1 cellular context compared by ENCODE assay signal in the genomic region with DNA sequence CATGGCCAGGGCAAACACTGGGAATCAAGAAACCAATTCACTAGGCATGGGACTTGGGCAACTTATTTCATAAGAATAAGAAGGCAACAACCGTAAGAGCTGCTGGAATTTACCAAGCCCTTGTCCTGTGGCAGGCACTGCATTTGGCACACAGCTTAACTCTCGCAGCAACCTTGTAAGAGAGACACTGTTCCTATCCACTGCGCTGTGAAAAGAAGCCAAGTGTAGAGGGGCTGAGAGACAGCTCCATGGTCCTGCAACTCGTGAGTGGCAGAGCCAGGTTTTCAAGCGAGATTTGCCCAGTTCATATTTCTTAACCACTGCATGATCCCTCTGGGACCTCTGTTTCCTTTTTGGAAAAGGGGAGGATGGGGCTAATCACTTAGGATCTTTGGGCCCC.
TF ChIP-seq lines count a peak whose summit lies in the region.

No MANE protein-coding gene starts in this region.

TF ChIP-seq in GM23338, 12 proteins besides CTCF, POLR2A, EP300 and RAD21 (continued from another document):
- TF ChIP-seq, protein P1, sequence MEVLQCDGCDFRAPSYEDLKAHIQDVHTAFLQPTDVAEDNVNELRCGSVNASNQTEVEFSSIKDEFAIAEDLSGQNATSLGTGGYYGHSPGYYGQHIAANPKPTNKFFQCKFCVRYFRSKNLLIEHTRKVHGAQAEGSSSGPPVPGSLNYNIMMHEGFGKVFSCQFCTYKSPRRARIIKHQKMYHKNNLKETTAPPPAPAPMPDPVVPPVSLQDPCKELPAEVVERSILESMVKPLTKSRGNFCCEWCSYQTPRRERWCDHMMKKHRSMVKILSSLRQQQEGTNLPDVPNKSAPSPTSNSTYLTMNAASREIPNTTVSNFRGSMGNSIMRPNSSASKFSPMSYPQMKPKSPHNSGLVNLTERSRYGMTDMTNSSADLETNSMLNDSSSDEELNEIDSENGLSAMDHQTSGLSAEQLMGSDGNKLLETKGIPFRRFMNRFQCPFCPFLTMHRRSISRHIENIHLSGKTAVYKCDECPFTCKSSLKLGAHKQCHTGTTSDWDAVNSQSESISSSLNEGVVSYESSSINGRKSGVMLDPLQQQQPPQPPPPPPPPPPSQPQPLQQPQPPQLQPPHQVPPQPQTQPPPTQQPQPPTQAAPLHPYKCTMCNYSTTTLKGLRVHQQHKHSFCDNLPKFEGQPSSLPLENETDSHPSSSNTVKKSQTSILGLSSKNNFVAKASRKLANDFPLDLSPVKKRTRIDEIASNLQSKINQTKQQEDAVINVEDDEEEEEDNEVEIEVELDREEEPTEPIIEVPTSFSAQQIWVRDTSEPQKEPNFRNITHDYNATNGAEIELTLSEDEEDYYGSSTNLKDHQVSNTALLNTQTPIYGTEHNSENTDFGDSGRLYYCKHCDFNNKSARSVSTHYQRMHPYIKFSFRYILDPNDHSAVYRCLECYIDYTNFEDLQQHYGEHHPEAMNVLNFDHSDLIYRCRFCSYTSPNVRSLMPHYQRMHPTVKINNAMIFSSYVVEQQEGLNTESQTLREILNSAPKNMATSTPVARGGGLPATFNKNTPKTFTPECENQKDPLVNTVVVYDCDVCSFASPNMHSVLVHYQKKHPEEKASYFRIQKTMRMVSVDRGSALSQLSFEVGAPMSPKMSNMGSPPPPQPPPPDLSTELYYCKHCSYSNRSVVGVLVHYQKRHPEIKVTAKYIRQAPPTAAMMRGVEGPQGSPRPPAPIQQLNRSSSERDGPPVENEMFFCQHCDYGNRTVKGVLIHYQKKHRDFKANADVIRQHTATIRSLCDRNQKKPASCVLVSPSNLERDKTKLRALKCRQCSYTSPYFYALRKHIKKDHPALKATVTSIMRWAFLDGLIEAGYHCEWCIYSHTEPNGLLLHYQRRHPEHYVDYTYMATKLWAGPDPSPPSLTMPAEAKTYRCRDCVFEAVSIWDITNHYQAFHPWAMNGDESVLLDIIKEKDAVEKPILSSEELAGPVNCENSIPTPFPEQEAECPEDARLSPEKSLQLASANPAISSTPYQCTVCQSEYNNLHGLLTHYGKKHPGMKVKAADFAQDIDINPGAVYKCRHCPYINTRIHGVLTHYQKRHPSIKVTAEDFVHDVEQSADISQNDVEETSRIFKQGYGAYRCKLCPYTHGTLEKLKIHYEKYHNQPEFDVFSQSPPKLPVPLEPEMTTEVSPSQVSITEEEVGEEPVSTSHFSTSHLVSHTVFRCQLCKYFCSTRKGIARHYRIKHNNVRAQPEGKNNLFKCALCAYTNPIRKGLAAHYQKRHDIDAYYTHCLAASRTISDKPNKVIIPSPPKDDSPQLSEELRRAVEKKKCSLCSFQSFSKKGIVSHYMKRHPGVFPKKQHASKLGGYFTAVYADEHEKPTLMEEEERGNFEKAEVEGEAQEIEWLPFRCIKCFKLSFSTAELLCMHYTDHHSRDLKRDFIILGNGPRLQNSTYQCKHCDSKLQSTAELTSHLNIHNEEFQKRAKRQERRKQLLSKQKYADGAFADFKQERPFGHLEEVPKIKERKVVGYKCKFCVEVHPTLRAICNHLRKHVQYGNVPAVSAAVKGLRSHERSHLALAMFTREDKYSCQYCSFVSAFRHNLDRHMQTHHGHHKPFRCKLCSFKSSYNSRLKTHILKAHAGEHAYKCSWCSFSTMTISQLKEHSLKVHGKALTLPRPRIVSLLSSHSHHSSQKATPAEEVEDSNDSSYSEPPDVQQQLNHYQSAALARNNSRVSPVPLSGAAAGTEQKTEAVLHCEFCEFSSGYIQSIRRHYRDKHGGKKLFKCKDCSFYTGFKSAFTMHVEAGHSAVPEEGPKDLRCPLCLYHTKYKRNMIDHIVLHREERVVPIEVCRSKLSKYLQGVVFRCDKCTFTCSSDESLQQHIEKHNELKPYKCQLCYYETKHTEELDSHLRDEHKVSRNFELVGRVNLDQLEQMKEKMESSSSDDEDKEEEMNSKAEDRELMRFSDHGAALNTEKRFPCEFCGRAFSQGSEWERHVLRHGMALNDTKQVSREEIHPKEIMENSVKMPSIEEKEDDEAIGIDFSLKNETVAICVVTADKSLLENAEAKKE (CRISPR knock-in tag; IDR thresholded peaks at IDR 0.05) = no peak
- TF ChIP-seq EZH2 (IDR thresholded peaks at IDR 0.05; ENCODE audit: low read depth, unreplicated experiment) (no peak), JUNB (IDR thresholded peaks at IDR 0.05; ENCODE audit: unreplicated experiment) (no peak), POLR2AphosphoS5 (IDR thresholded peaks at IDR 0.05; ENCODE audit: low read depth) (no peak), CREB1 (CRISPR knock-in tag; IDR thresholded peaks at IDR 0.05; ENCODE audit: low read depth) (no peak), STAT1 (IDR thresholded peaks at IDR 0.05; ENCODE audit: unreplicated experiment) (no peak), NANOG (IDR thresholded peaks at IDR 0.05; ENCODE audit: borderline replicate concordance) (no peak), EZH2phosphoT487 (IDR thresholded peaks at IDR 0.05; ENCODE audit: unreplicated experiment) (no peak), ZNF331 (CRISPR knock-in tag; IDR thresholded peaks at IDR 0.05; ENCODE audit: low read depth) (no peak)
- TF ChIP-seq, protein P2, sequence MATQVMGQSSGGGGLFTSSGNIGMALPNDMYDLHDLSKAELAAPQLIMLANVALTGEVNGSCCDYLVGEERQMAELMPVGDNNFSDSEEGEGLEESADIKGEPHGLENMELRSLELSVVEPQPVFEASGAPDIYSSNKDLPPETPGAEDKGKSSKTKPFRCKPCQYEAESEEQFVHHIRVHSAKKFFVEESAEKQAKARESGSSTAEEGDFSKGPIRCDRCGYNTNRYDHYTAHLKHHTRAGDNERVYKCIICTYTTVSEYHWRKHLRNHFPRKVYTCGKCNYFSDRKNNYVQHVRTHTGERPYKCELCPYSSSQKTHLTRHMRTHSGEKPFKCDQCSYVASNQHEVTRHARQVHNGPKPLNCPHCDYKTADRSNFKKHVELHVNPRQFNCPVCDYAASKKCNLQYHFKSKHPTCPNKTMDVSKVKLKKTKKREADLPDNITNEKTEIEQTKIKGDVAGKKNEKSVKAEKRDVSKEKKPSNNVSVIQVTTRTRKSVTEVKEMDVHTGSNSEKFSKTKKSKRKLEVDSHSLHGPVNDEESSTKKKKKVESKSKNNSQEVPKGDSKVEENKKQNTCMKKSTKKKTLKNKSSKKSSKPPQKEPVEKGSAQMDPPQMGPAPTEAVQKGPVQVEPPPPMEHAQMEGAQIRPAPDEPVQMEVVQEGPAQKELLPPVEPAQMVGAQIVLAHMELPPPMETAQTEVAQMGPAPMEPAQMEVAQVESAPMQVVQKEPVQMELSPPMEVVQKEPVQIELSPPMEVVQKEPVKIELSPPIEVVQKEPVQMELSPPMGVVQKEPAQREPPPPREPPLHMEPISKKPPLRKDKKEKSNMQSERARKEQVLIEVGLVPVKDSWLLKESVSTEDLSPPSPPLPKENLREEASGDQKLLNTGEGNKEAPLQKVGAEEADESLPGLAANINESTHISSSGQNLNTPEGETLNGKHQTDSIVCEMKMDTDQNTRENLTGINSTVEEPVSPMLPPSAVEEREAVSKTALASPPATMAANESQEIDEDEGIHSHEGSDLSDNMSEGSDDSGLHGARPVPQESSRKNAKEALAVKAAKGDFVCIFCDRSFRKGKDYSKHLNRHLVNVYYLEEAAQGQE (IDR thresholded peaks at IDR 0.05; ENCODE audit: unreplicated experiment) = no peak
- TF ChIP-seq, protein P3, sequence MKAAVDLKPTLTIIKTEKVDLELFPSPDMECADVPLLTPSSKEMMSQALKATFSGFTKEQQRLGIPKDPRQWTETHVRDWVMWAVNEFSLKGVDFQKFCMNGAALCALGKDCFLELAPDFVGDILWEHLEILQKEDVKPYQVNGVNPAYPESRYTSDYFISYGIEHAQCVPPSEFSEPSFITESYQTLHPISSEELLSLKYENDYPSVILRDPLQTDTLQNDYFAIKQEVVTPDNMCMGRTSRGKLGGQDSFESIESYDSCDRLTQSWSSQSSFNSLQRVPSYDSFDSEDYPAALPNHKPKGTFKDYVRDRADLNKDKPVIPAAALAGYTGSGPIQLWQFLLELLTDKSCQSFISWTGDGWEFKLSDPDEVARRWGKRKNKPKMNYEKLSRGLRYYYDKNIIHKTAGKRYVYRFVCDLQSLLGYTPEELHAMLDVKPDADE (IDR thresholded peaks at IDR 0.05) = no peak
